In genomic region chr10:114079421-114079820, GRCh38 we compare ENCODE assay signal across 32 cellular contexts. TPM values are rescaled to one million over a fixed set of nuclear protein-coding genes. Genes with fewer than 3 reads are reported as not detected.
"Had no signal": no experiment of that assay in that cellular context is flagged by ENCODE, and none has a peak within 500 bp of the region (broad histone marks: within the 10 kb centered on the region; RNA-seq: fewer than 3 reads in every experiment).

No MANE protein-coding gene starts in this region.

- H3K4me1 Mint-ChIP-seq: activated CD4-positive, alpha-beta T cell treated with anti-CD3 and anti-CD28 coated beads for 36 hours; activated CD4-positive, alpha-beta T cell treated with anti-CD3 and anti-CD28 coated beads, Interleukin-2, amount 10 ng/mL, durations not matched to agents 24 days and 14 days; activated naive CD8-positive, alpha-beta T cell treated with anti-CD3 and anti-CD28 coated beads, Interleukin-2, amount 10 ng/mL, durations not matched to agents 7 days and 5 days; brain had no signal

- FAIRE-seq: endometrium, endothelial cell of umbilical vein had no signal

- H3K4me1 ChIP-seq: ascending aorta, breast epithelium, colonic mucosa, esophagus squamous epithelium, gastroesophageal sphincter had no signal

- H3K4me3 ChIP-seq: ascending aorta, breast epithelium, cardiac muscle cell, colonic mucosa, esophagus squamous epithelium, gastroesophageal sphincter had no signal

- ATAC-seq: activated CD4-positive, alpha-beta T cell treated with anti-CD3 and anti-CD28 coated beads for 36 hours; activated CD8-positive, alpha-beta memory T cell treated with anti-CD3 and anti-CD28 coated beads, Interleukin-2, amount 10 ng/mL, durations not matched to agents 7 days and 5 days; activated CD8-positive, alpha-beta T cell treated with anti-CD3 and anti-CD28 coated beads, Interleukin-2, amount 10 ng/mL, durations not matched to agents 7 days and 5 days; activated naive CD4-positive, alpha-beta T cell treated with anti-CD3 and anti-CD28 coated beads, Interleukin-2, amount 50 U/mL, for 72 hours; gastroesophageal sphincter had no signal

- DNase-seq: activated CD4-positive, alpha-beta memory T cell treated with anti-CD3 and anti-CD28 coated beads for 36 hours; activated CD4-positive, alpha-beta T cell treated with anti-CD3 and anti-CD28 coated beads for 36 hours; activated CD4-positive, alpha-beta T cell treated with anti-CD3 and anti-CD28 coated beads, Interleukin-2, amount 10 ng/mL, durations not matched to agents 24 days and 14 days; activated CD4-positive, CD25-positive, alpha-beta regulatory T cell; activated CD4-positive, CD25-positive, alpha-beta regulatory T cell treated with anti-CD3 and anti-CD28 coated beads, Interleukin-2, amount 50 U/mL, for 72 hours; activated CD8-positive, alpha-beta memory T cell treated with anti-CD3 and anti-CD28 coated beads, Interleukin-2, amount 10 ng/mL, durations not matched to agents 7 days and 5 days; activated CD8-positive, alpha-beta memory T cell treated with anti-CD3 and anti-CD28 coated beads, Interleukin-2, amount 50 U/mL, for 4 hours; activated CD8-positive, alpha-beta T cell treated with anti-CD3 and anti-CD28 coated beads, Interleukin-2, amount 10 ng/mL, durations not matched to agents 7 days and 5 days; activated effector memory CD4-positive, alpha-beta T cell treated with anti-CD3 and anti-CD28 coated beads, Interleukin-2, amount 50 U/mL, for 16 hours; activated naive CD4-positive, alpha-beta T cell treated with anti-CD3 and anti-CD28 coated beads for 36 hours; activated naive CD8-positive, alpha-beta T cell treated with anti-CD3 and anti-CD28 coated beads, Interleukin-2, amount 10 ng/mL, durations not matched to agents 7 days and 5 days; activated T-cell treated with anti-CD3 and anti-CD28 coated beads, Interleukin-2, amount 50 U/mL, for 1 hour; activated T-cell treated with anti-CD3 and anti-CD28 coated beads, Interleukin-2, amount 50 U/mL, for 48 hours; central memory CD4-positive, alpha-beta T cell; cerebellar nuclear complex; colonic mucosa; effector CD8-positive, alpha-beta T cell; esophagus squamous epithelium; foreskin melanocyte; T-helper 2 cell had no signal

- H3K4me3 Mint-ChIP-seq: activated CD4-positive, alpha-beta memory T cell treated with anti-CD3 and anti-CD28 coated beads for 36 hours; activated CD4-positive, alpha-beta T cell treated with anti-CD3 and anti-CD28 coated beads for 36 hours; activated CD4-positive, alpha-beta T cell treated with anti-CD3 and anti-CD28 coated beads, Interleukin-2, amount 10 ng/mL, durations not matched to agents 24 days and 14 days; activated CD8-positive, alpha-beta memory T cell treated with anti-CD3 and anti-CD28 coated beads, Interleukin-2, amount 10 ng/mL, durations not matched to agents 7 days and 5 days; activated CD8-positive, alpha-beta T cell treated with anti-CD3 and anti-CD28 coated beads, Interleukin-2, amount 10 ng/mL, durations not matched to agents 7 days and 5 days; activated naive CD4-positive, alpha-beta T cell treated with anti-CD3 and anti-CD28 coated beads for 36 hours; activated naive CD8-positive, alpha-beta T cell treated with anti-CD3 and anti-CD28 coated beads, Interleukin-2, amount 10 ng/mL, durations not matched to agents 7 days and 5 days; activated T-helper 1 cell treated with anti-CD3 and anti-CD28 coated beads, Interleukin-12 subunit alpha, Interleukin-12 subunit beta, Interleukin-2, Interleukin-4 antibody, amounts not matched to agents 30 ng/mL and 10 ng/mL and 1 ng/mL, durations not matched to agents 14 hours and 24 hours and 36 hours; brain had no signal

- H3K27me3 Mint-ChIP-seq: brain had no signal

- H3K9me3 Mint-ChIP-seq: activated CD4-positive, alpha-beta memory T cell treated with anti-CD3 and anti-CD28 coated beads for 36 hours; activated CD4-positive, alpha-beta T cell treated with anti-CD3 and anti-CD28 coated beads, Interleukin-2, amount 10 ng/mL, durations not matched to agents 24 days and 14 days; activated naive CD4-positive, alpha-beta T cell treated with anti-CD3 and anti-CD28 coated beads for 36 hours; activated naive CD4-positive, alpha-beta T cell treated with anti-CD3 and anti-CD28 coated beads, Interleukin-2, amount 50 U/mL, for 72 hours; activated naive CD8-positive, alpha-beta T cell treated with anti-CD3 and anti-CD28 coated beads, Interleukin-2, amount 10 ng/mL, durations not matched to agents 7 days and 5 days; activated T-helper 1 cell treated with anti-CD3 and anti-CD28 coated beads, Interleukin-12 subunit alpha, Interleukin-12 subunit beta, Interleukin-2, Interleukin-4 antibody, amounts not matched to agents 30 ng/mL and 10 ng/mL and 1 ng/mL, durations not matched to agents 14 hours and 24 hours and 36 hours; activated T-helper 2 cell treated with anti-CD3 and anti-CD28 coated beads, Interferon-gamma antibody, Interleukin-2, Interleukin-4, amounts not matched to agents 10 μg/mL and 5 μg/mL and 100 μg/mL, durations not matched to agents 14 hours and 24 hours and 36 hours had no signal

- H3K27me3 ChIP-seq: ascending aorta, breast epithelium, cardiac muscle cell, colonic mucosa, gastroesophageal sphincter had no signal

- H3K27ac ChIP-seq: ascending aorta, breast epithelium, cardiac muscle cell, colonic mucosa, epithelial cell of prostate, esophagus squamous epithelium, gastroesophageal sphincter had no signal

- H3K36me3 Mint-ChIP-seq: activated CD4-positive, alpha-beta memory T cell treated with anti-CD3 and anti-CD28 coated beads for 36 hours; activated CD8-positive, alpha-beta memory T cell treated with anti-CD3 and anti-CD28 coated beads, Interleukin-2, amount 10 ng/mL, durations not matched to agents 7 days and 5 days; activated naive CD4-positive, alpha-beta T cell treated with anti-CD3 and anti-CD28 coated beads, Interleukin-2, amount 50 U/mL, for 72 hours; activated naive CD8-positive, alpha-beta T cell treated with anti-CD3 and anti-CD28 coated beads, Interleukin-2, amount 10 ng/mL, durations not matched to agents 7 days and 5 days; brain had no signal

- H3K27ac Mint-ChIP-seq: activated CD4-positive, alpha-beta memory T cell treated with anti-CD3 and anti-CD28 coated beads for 36 hours; activated CD4-positive, alpha-beta T cell treated with anti-CD3 and anti-CD28 coated beads for 36 hours; activated CD4-positive, alpha-beta T cell treated with anti-CD3 and anti-CD28 coated beads, Interleukin-2, amount 10 ng/mL, durations not matched to agents 24 days and 14 days; activated CD8-positive, alpha-beta memory T cell treated with anti-CD3 and anti-CD28 coated beads, Interleukin-2, amount 10 ng/mL, durations not matched to agents 7 days and 5 days; activated CD8-positive, alpha-beta T cell treated with anti-CD3 and anti-CD28 coated beads, Interleukin-2, amount 10 ng/mL, durations not matched to agents 7 days and 5 days; activated naive CD4-positive, alpha-beta T cell treated with anti-CD3 and anti-CD28 coated beads for 36 hours; activated naive CD4-positive, alpha-beta T cell treated with anti-CD3 and anti-CD28 coated beads, Interleukin-2, amount 50 U/mL, for 72 hours; activated naive CD8-positive, alpha-beta T cell treated with anti-CD3 and anti-CD28 coated beads, Interleukin-2, amount 10 ng/mL, durations not matched to agents 7 days and 5 days; activated T-helper 1 cell treated with anti-CD3 and anti-CD28 coated beads, Interleukin-12 subunit alpha, Interleukin-12 subunit beta, Interleukin-2, Interleukin-4 antibody, amounts not matched to agents 30 ng/mL and 10 ng/mL and 1 ng/mL, durations not matched to agents 14 hours and 24 hours and 36 hours; activated T-helper 2 cell treated with anti-CD3 and anti-CD28 coated beads, Interferon-gamma antibody, Interleukin-2, Interleukin-4, amounts not matched to agents 10 μg/mL and 5 μg/mL and 100 μg/mL, durations not matched to agents 14 hours and 24 hours and 36 hours; brain had no signal

- H3K36me3 ChIP-seq: ascending aorta, breast epithelium, cardiac muscle cell, colonic mucosa, esophagus squamous epithelium, gastroesophageal sphincter had no signal

- H3K9me3 ChIP-seq: ascending aorta, breast epithelium, colonic mucosa, esophagus squamous epithelium, gastroesophageal sphincter had no signal

RNA-seq across cellular contexts. Expression of gene ADRB1, which starts 35.8 kb away (rescaled TPM):
- polyA plus RNA-seq: fibroblast of lung had no signal
